In genomic region chr16:31134625-31135534, GRCh38 we compare ENCODE assay signal across 2 cellular contexts.
TF ChIP-seq lines count a peak whose summit lies in the region.

No MANE protein-coding gene starts in this region.

TF ChIP-seq in Ishikawa, 13 proteins besides CTCF, POLR2A, EP300 and RAD21:
- TF ChIP-seq REST (IDR thresholded peaks at IDR 0.05; ENCODE audit: low read depth) (no peak), TAF1 (IDR thresholded peaks at IDR 0.05; ENCODE audit: low read depth) (no peak), USF1 (IDR thresholded peaks at IDR 0.05) (peak; percentile 93), CEBPB (IDR thresholded peaks at IDR 0.05) (no peak), MAX (IDR thresholded peaks at IDR 0.05) (peak; percentile 19; the same call in 1 of the 2 replicates), CREB1 (IDR thresholded peaks at IDR 0.05; ENCODE audit: low read depth) (no peak), EGR1 (IDR thresholded peaks at IDR 0.05) (0 out of 2 replicates have a peak, but pooled peaks have one; percentile 13), FOXM1 (IDR thresholded peaks at IDR 0.05; ENCODE audit: borderline replicate concordance, low read depth) (no peak), YY1 (IDR thresholded peaks at IDR 0.05; ENCODE audit: low read depth) (0 out of 2 replicates have a peak, but pooled peaks have one; percentile 31), ZBTB7A (IDR thresholded peaks at IDR 0.05; ENCODE audit: low read depth) (no peak), NFIC (IDR thresholded peaks at IDR 0.05) (peak; percentile 72), TCF12 (IDR thresholded peaks at IDR 0.05; ENCODE audit: low read depth) (peak; percentile 24; the same call in 1 of the 2 replicates), TEAD4 (IDR thresholded peaks at IDR 0.05) (no peak)

TF ChIP-seq in HepG2, 621 proteins besides CTCF, POLR2A, EP300 and RAD21 (continues in another document):
- TF ChIP-seq ZSCAN12 (CRISPR knock-in tag; IDR thresholded peaks at IDR 0.05) = no peak
- TF ChIP-seq ZFP36L2 (CRISPR knock-in tag; IDR thresholded peaks at IDR 0.05) = no peak
- 0 out of 2 replicates have a peak, but pooled peaks have one; percentile 15 for TF ChIP-seq MAX (IDR thresholded peaks at IDR 0.05)
- TF ChIP-seq RAD51 (IDR thresholded peaks at IDR 0.05; ENCODE audit: borderline replicate concordance) = peak; percentile 32; the same call in 1 of the 2 replicates
- TF ChIP-seq ZNF207 (IDR thresholded peaks at IDR 0.05; ENCODE audit: borderline replicate concordance) = no peak
- no peak for TF ChIP-seq ZNF704 (CRISPR knock-in tag; IDR thresholded peaks at IDR 0.05; ENCODE audit: borderline replicate concordance)
- no peak for TF ChIP-seq KLF9 (CRISPR knock-in tag; IDR thresholded peaks at IDR 0.05; ENCODE audit: low read depth)
- TF ChIP-seq ZNF724P (CRISPR knock-in tag; IDR thresholded peaks at IDR 0.05; ENCODE audit: borderline replicate concordance) = no peak
- TF ChIP-seq ZNF674 (CRISPR knock-in tag; IDR thresholded peaks at IDR 0.05; ENCODE audit: low read depth) = no peak
- no peak for TF ChIP-seq NRL (CRISPR knock-in tag; IDR thresholded peaks at IDR 0.05; ENCODE audit: borderline replicate concordance)
- no peak for TF ChIP-seq HOMEZ (CRISPR knock-in tag; IDR thresholded peaks at IDR 0.05; ENCODE audit: low read depth)
- TF ChIP-seq ZBTB7B (CRISPR knock-in tag; IDR thresholded peaks at IDR 0.05) = no peak
- TF ChIP-seq ZNF253 (CRISPR knock-in tag; IDR thresholded peaks at IDR 0.05; ENCODE audit: borderline replicate concordance) = 0 out of 2 replicates have a peak, but pooled peaks have one; percentile 43
- no peak for TF ChIP-seq HINFP (CRISPR knock-in tag; IDR thresholded peaks at IDR 0.05; ENCODE audit: low read depth)
- TF ChIP-seq THAP7 (CRISPR knock-in tag; IDR thresholded peaks at IDR 0.05) = no peak
- TF ChIP-seq ZNF781 (CRISPR knock-in tag; IDR thresholded peaks at IDR 0.05; ENCODE audit: borderline replicate concordance, not compliant biosample characterization) = no peak
- TF ChIP-seq ZNF574 (CRISPR knock-in tag; IDR thresholded peaks at IDR 0.05) = no peak
- 0 out of 2 replicates have a peak, but pooled peaks have one; percentile 25 for TF ChIP-seq KLF6 (CRISPR knock-in tag; IDR thresholded peaks at IDR 0.05)
- TF ChIP-seq DZIP1 (CRISPR knock-in tag; IDR thresholded peaks at IDR 0.05) = 0 out of 2 replicates have a peak, but pooled peaks have one; percentile 4
- TF ChIP-seq BRF2 (CRISPR knock-in tag; IDR thresholded peaks at IDR 0.05) = no peak
- TF ChIP-seq ATF4 (CRISPR knock-in tag; IDR thresholded peaks at IDR 0.05) = 0 out of 4 replicates have a peak, but pooled peaks of 1 of the 2 experiments have one; percentile 33
- TF ChIP-seq MYNN (CRISPR knock-in tag; IDR thresholded peaks at IDR 0.05; ENCODE audit: low read depth) = no peak; the same call in 1 of the 2 replicates
- TF ChIP-seq NPAS2 (CRISPR knock-in tag; IDR thresholded peaks at IDR 0.05; ENCODE audit: borderline replicate concordance) = no peak
- TF ChIP-seq CCAR2 (optimal IDR thresholded peaks at IDR 0.05; ENCODE audit: low read depth, low read length) = no peak
- TF ChIP-seq ZNF740 (CRISPR knock-in tag; IDR thresholded peaks at IDR 0.05) = no peak
- no peak for TF ChIP-seq ZNF678 (CRISPR knock-in tag; IDR thresholded peaks at IDR 0.05)
- TF ChIP-seq ATF7 (IDR thresholded peaks at IDR 0.05) = no peak
- no peak for TF ChIP-seq ATF7 (CRISPR knock-in tag; IDR thresholded peaks at IDR 0.05)
- TF ChIP-seq ZNF883 (CRISPR knock-in tag; IDR thresholded peaks at IDR 0.05; ENCODE audit: not compliant biosample characterization) = peak; percentile 12
- TF ChIP-seq ZHX1 (CRISPR knock-in tag; IDR thresholded peaks at IDR 0.05; ENCODE audit: low read depth) = no peak
- TF ChIP-seq CREM (IDR thresholded peaks at IDR 0.05) = no peak
- TF ChIP-seq CREM (CRISPR knock-in tag; IDR thresholded peaks at IDR 0.05) = no peak
- no peak for TF ChIP-seq RFX3 (CRISPR knock-in tag; IDR thresholded peaks at IDR 0.05)
- TF ChIP-seq ZNF121 (CRISPR knock-in tag; IDR thresholded peaks at IDR 0.05) = 0 out of 2 replicates have a peak, but pooled peaks have one; percentile 10
- TF ChIP-seq ZNF7 (CRISPR knock-in tag; IDR thresholded peaks at IDR 0.05) = no peak
- no peak for TF ChIP-seq ZNF17 (CRISPR knock-in tag; IDR thresholded peaks at IDR 0.05)
